10 cellular contexts compared by ENCODE assay signal in the genomic region with DNA sequence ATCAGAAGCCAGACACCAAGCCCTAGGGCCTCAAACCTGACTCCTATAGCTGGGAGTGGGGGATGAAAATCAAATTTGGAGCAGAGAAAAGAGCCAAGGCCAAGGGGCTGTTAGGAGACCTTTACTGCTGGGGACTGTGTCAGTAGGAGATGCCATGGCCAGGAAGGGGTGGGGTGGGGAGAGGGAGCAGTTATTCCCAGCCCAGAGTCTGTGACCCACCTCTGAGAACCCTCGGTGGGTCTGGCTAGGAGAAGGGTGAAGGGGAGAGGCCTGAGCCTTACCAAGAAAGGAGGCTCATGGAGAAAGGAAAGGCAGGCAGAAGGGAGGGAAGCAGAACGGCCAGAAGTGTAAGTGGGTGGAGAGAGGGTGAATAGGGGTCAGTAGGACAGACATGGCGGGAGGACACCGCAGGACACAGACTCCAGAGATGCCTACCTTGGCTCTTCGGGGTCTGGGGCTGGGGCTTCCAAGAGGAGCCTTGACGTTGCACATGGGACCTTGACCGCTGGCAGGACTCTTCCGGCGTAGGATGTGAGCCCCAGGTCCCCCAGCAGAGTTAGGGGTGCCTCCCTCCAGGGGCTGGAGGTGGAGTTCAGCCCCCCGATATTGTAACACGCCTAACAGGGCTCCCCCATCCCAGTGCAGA. TPM values are rescaled to one million over a fixed set of nuclear protein-coding genes. Genes with fewer than 3 reads are reported as not detected.
A peak's percentile ranks its signal among the peaks of the same experiment; 100 is the strongest.
DNase-seq lines count a peak whose midpoint lies in the region; ATAC-seq and TF ChIP-seq lines count a peak whose summit lies in the region.
"Had no signal": no experiment of that assay in that cellular context is flagged by ENCODE, and none has a peak within 500 bp of the region (broad histone marks: within the 10 kb centered on the region; RNA-seq: fewer than 3 reads in every experiment).

No MANE protein-coding gene starts in this region.

- H4K20me1 ChIP-seq in BLaER1 treated with 17β-estradiol and CSF1 and Interleukin-3, amounts not matched to agents 10 nM and 100 nM, result no peaks in the 10 kb centered on the region
- H4K20me1 ChIP-seq in hepatocyte (ENCODE audit: insufficient read depth, poor library complexity, severe bottlenecking), result no peaks in the 10 kb centered on the region
- no peaks in the 10 kb centered on the region for H4K20me1 ChIP-seq in PC-3 (ENCODE audit: low read length)

- H2AFZ ChIP-seq in hepatocyte, result no peak overlapping the region
- H2AFZ ChIP-seq in PC-3 (ENCODE audit: low read length), result no peak overlapping the region

- H3K79me2 ChIP-seq in hepatocyte, result peaks cover 2% of the 10 kb centered on the region
- H3K79me2 ChIP-seq in PC-3 (ENCODE audit: low read length), result peaks cover 4% of the 10 kb centered on the region

- peaks cover 75 to 94% (median 92%) of the 10 kb centered on the region in 10 experiments for H3K4me1 ChIP-seq in BLaER1 treated with 17β-estradiol and CSF1 and Interleukin-3, amounts not matched to agents 10 nM and 100 nM
- H3K4me1 ChIP-seq in hepatocyte (ENCODE audit: insufficient read depth) (peaks cover 35% of the 10 kb centered on the region), gastrocnemius medialis (peaks cover 41 to 42% of the 10 kb centered on the region in 2 donors), PC-3 (ENCODE audit: insufficient read depth, low read length) (peaks cover 19% of the 10 kb centered on the region)

- POLR2A ChIA-PET in PC-3 (lab: Charles Lee; ENCODE audit: unreplicated experiment), result no interaction called here

- peak overlapping the region in 7 of 11 experiments; percentile 16 to 71 (median 49); a peak in 11 of 22 replicates for H3K27ac ChIP-seq in BLaER1 treated with 17β-estradiol and CSF1 and Interleukin-3, amounts not matched to agents 10 nM and 100 nM
- H3K27ac ChIP-seq in angular gyrus (ENCODE audit: low read depth, low read length) (peak overlapping the region; percentile 100), hepatocyte (peak overlapping the region; percentile 96), gastrocnemius medialis (peak overlapping the region; percentile 94 to 99 (median 98)), PC-3 (ENCODE audit: low read length) (no peak overlapping the region)

- no peaks in the 10 kb centered on the region for H3K9me2 ChIP-seq in hepatocyte (replicated peaks; ENCODE audit: insufficient read depth)
- no peaks in the 10 kb centered on the region for H3K9me2 ChIP-seq in PC-3 (replicated peaks; ENCODE audit: low read length)

- H3K4me3 ChIP-seq in BLaER1 treated with 17β-estradiol and CSF1 and Interleukin-3, amounts not matched to agents 10 nM and 100 nM, result no peak overlapping the region
- H3K4me3 ChIP-seq in hepatocyte, result no peak overlapping the region
- peak overlapping the region; percentile 36 to 55 (median 42) for H3K4me3 ChIP-seq in gastrocnemius medialis
- no peak overlapping the region for H3K4me3 ChIP-seq in PC-3 (ENCODE audit: low read length)

- no peaks in the 10 kb centered on the region for H3K36me3 ChIP-seq in BLaER1 treated with 17β-estradiol and CSF1 and Interleukin-3, amounts not matched to agents 10 nM and 100 nM
- H3K36me3 ChIP-seq in hepatocyte (replicated peaks; ENCODE audit: insufficient read depth, low read depth) (no peaks in the 10 kb centered on the region), gastrocnemius medialis (no peaks in the 10 kb centered on the region), PC-3 (ENCODE audit: low read depth, low read length) (no peaks in the 10 kb centered on the region)

- no peaks in the 10 kb centered on the region for H3K27me3 ChIP-seq in BLaER1 treated with 17β-estradiol and CSF1 and Interleukin-3, amounts not matched to agents 10 nM and 100 nM
- H3K27me3 ChIP-seq in hepatocyte (no peaks in the 10 kb centered on the region), gastrocnemius medialis (no peaks in the 10 kb centered on the region), PC-3 (ENCODE audit: low read length) (no peaks in the 10 kb centered on the region)

- peak overlapping the region; percentile 44 to 94 (median 78) for H3K4me2 ChIP-seq in BLaER1 treated with 17β-estradiol and CSF1 and Interleukin-3, amounts not matched to agents 10 nM and 100 nM
- peak overlapping the region; percentile 76 for H3K4me2 ChIP-seq in hepatocyte
- H3K4me2 ChIP-seq in PC-3 (ENCODE audit: low read length), result no peak overlapping the region

- WGBS in hepatocyte (ENCODE audit: low lambda C conversion rate, missing lambda C conversion rate), result 76% methylated on average over 11 of the region's 11 CpGs

- DNase-seq in hepatocyte (ENCODE audit: low spot score) (no peak), gastrocnemius medialis (no peak), PC-3 (no peak), NCI-H2171 (lab: John Stamatoyannopoulos, UW) (no peak)
- DNase-seq in activated T-cell treated with anti-CD3 and anti-CD28 coated beads, Interleukin-2, amount 50 U/mL, for 1 hour, result no peak
- DNase-seq: NCI-H226; stimulated activated CD4-positive, alpha-beta T cell treated with anti-CD3 and anti-CD28 coated beads, Interleukin-15, amount 100 ng/mL, for 24 hours had no signal

- no peak for TF ChIP-seq POLR2A in gastrocnemius medialis (IDR thresholded peaks at IDR 0.05)

- no peak for TF ChIP-seq CTCF in hepatocyte (IDR thresholded peaks at IDR 0.05; ENCODE audit: poor library complexity)
- no peak for TF ChIP-seq CTCF in gastrocnemius medialis (IDR thresholded peaks at IDR 0.05 in 4 of 5, conservative IDR thresholded peaks at IDR 0.05 in 1 of 5)
- no peak for TF ChIP-seq CTCF in PC-3 (conservative IDR thresholded peaks at IDR 0.05; ENCODE audit: low read depth, low read length)

- CTCF ChIA-PET in PC-3 (lab: Charles Lee), result no interaction called here

- H3F3A ChIP-seq in PC-3 (ENCODE audit: low read length, unreplicated experiment), result no peaks in the 10 kb centered on the region

- no peaks in the 10 kb centered on the region for H3K9me3 ChIP-seq in BLaER1 treated with 17β-estradiol and CSF1 and Interleukin-3, amounts not matched to agents 10 nM and 100 nM (replicated peaks in 1 of 11)
- H3K9me3 ChIP-seq in hepatocyte (ENCODE audit: low read depth) (no peaks in the 10 kb centered on the region), gastrocnemius medialis (no peaks in the 10 kb centered on the region), PC-3 (ENCODE audit: low read length) (no peaks in the 10 kb centered on the region)

- BruUV-seq in PC-3 (replicated peaks; lab: Mats Ljungman, UMichigan), result no TSS peak

- intact Hi-C loops in gastrocnemius medialis (cut with DNase I; ENCODE audit: low total_unique reads), result no loop called here
- intact Hi-C loops in PC-3 (cut with micrococcal nuclease), result no loop called here

- in situ Hi-C loops in gastrocnemius medialis (cut with MboI; ENCODE audit: low sequenced_read_pairs in 4 of 4), result loop anchor here in 2 of 4 donors (10.0 to 25.0 kb wide), 2 partner anchors 187 to 565 kb away; partner anchors contain the start of gene ATF6 (in 1 of the 2)

- ATAC-seq in gastrocnemius medialis, result no peak
- ATAC-seq in PC-3, result no peak
- ATAC-seq in GM19463 (IDR thresholded peaks at IDR 0.05; ENCODE audit: unreplicated experiment), result no peak

- H3K9ac ChIP-seq in BLaER1 treated with 17β-estradiol and CSF1 and Interleukin-3, amounts not matched to agents 10 nM and 100 nM, result peak overlapping the region in 7 of 11 experiments; percentile 15 to 61 (median 34); a peak in 6 of 22 replicates
- no peak overlapping the region for H3K9ac ChIP-seq in PC-3 (ENCODE audit: low read length)

RNA-seq across cellular contexts. Expression of gene ADAMTS4, which starts 1.2 kb away (rescaled TPM):
- total RNA-seq in hepatocyte, result 1.2 and 2.3 TPM in 2 replicates
- polyA plus RNA-seq in hepatocyte, result 4.4 and 6.1 TPM in 2 replicates
- total RNA-seq in gastrocnemius medialis, result 10 to 100 TPM in 1 of 4 donors, 1 to 10 TPM in 3; 1.2 to 12.4 (median 5.2) TPM
- total RNA-seq in PC-3 (2014; rRNA removed), result 0.52 TPM in 1 of 2 replicates, not detected in the other

RNA-seq across cellular contexts. Expression of gene NDUFS2, which starts 4.5 kb away (rescaled TPM):
- total RNA-seq in hepatocyte, result 103 TPM in 2 replicates
- 163 and 177 TPM in 2 replicates for polyA plus RNA-seq in hepatocyte
- 100 to 1,000 TPM; 206 to 260 (median 226) TPM for total RNA-seq in gastrocnemius medialis
- 168 TPM in 2 replicates for total RNA-seq in PC-3 (2014; rRNA removed)

RNA-seq across cellular contexts. Expression of gene FCER1G, which starts 17.4 kb away (rescaled TPM):
- total RNA-seq in hepatocyte (1.1 and 4.3 TPM in 2 replicates), gastrocnemius medialis (10 to 100 TPM in 3 of 4 donors, 1 to 10 TPM in 1; 4.2 to 20.4 (median 18.5) TPM), PC-3 (2014; rRNA removed) (not detected in 2 replicates)
- polyA plus RNA-seq in hepatocyte, result 4.8 and 14.5 TPM in 2 replicates

RNA-seq across cellular contexts. Expression of gene B4GALT3, which starts 20.4 kb away (rescaled TPM):
- 32.2 and 36.0 TPM in 2 replicates for total RNA-seq in hepatocyte
- 48.1 and 56.9 TPM in 2 replicates for polyA plus RNA-seq in hepatocyte
- 10 to 100 TPM; 35.5 to 47.7 (median 43.7) TPM for total RNA-seq in gastrocnemius medialis
- 76.9 and 85.4 TPM in 2 replicates for total RNA-seq in PC-3 (2014; rRNA removed)

RNA-seq across cellular contexts. Expression of gene APOA2, which starts 25.7 kb away (rescaled TPM):
- total RNA-seq in hepatocyte, result 3,581 and 4,608 TPM in 2 replicates
- polyA plus RNA-seq in hepatocyte, result 5,258 and 8,089 TPM in 2 replicates
- total RNA-seq in gastrocnemius medialis, result 10 to 100 TPM in 2 of 4 donors, not detected in 2; 22.2 to 57.8 TPM
- not detected in 2 replicates for total RNA-seq in PC-3 (2014; rRNA removed)

Comparison
In these comparisons a context has a peak if more than half of its experiments do, and no peak if none do; other contexts are left out.
1. H3K4me3 ChIP-seq: peak in gastrocnemius medialis (4 of 4); none in BLaER1 treated with 17β-estradiol and CSF1 and Interleukin-3, amounts not matched to agents 10 nM and 100 nM (0 of 10), hepatocyte (single experiment) and PC-3 (single experiment).